Comparison of ENCODE assay signal across 27 cellular contexts in the genomic region with DNA sequence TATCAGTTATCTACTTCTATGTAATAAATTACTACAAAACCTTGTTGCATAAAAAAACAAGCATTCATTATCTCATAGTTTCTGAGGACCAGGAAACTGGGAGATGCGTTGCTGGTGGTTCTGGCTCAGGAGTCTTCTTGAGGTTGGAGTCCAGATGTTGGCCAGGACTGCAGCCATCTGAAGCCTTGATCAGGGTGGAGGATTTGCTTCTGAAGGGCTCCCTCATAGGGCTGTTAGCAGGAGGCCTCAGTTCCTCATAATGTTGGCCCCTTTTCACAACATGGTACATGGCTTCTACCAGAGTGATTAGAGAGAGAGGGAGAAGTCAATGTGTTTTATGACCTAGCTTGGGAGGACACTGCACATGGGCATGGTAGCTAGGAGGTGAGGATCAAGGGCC.
DNase-seq lines count a peak whose midpoint lies in the region; ATAC-seq, FAIRE-seq and TF ChIP-seq lines count a peak whose summit lies in the region.
"Had no signal": no experiment of that assay in that cellular context is flagged by ENCODE, and none has a peak within 500 bp of the region (broad histone marks: within the 10 kb centered on the region; RNA-seq: fewer than 3 reads in every experiment).

No MANE protein-coding gene starts in this region.

- peaks cover 7% of the 10 kb centered on the region for H3K27me3 Mint-ChIP-seq in endodermal cell (ENCODE audit: insufficient read depth)
- peaks cover 9% of the 10 kb centered on the region for H3K27me3 Mint-ChIP-seq in activated CD4-positive, alpha-beta T cell treated with anti-CD3 and anti-CD28 coated beads for 36 hours

- CTCF ChIA-PET in activated CD4-positive, alpha-beta T cell treated with anti-CD3 and anti-CD28 coated beads for 36 hours (lab: Charles Lee), result interaction anchor here (0.7 kb wide), 1 partner anchor 117 kb away, joined by 3 read pairs; no protein-coding TSS in a partner anchor

- TF ChIP-seq CTCF in endodermal cell (conservative IDR thresholded peaks at IDR 0.05), result no peak

- DNase-seq in GM12892 (ENCODE audit: insufficient read length), result no peak
- DNase-seq in MV-4-11 (lab: John Stamatoyannopoulos, UW), result peak; percentile 43
- DNase-seq in endodermal cell, result peak; percentile 19
- DNase-seq in iPS-NIHi11 (ENCODE audit: low spot score), result no peak
- DNase-seq in hypothalamus (lab: John Stamatoyannopoulos, UW), result no peak
- DNase-seq in activated CD4-positive, alpha-beta T cell treated with anti-CD3 and anti-CD28 coated beads for 36 hours, result no peak
- no peak for DNase-seq in NCI-H2081 treated with DMSO at 0.1 percent for 48 hours (lab: John Stamatoyannopoulos, UW)
- DNase-seq: CD4-positive, CD25-positive, alpha-beta regulatory T cell; DMS153; DND-41; GM23248; H9; NCI-H1105; NCI-H1436 treated with DMSO at 0.1 percent for 48 hours; NCI-H187 treated with DMSO at 0.1 percent for 48 hours; NCI-H2107; NCI-H446; NCI-H524 treated with DMSO at 0.1 percent for 48 hours; NCI-H774; PC-9; Right ventricle myocardium superior; RPMI8226; T-helper 1 cell had no signal

- no peaks in the 10 kb centered on the region for H3K4me1 ChIP-seq in endodermal cell (ENCODE audit: control insufficient read depth, insufficient read depth, low read length)

- H3K36me3 Mint-ChIP-seq in endodermal cell (ENCODE audit: low read depth), result peaks cover 2% of the 10 kb centered on the region
- H3K36me3 Mint-ChIP-seq in activated CD4-positive, alpha-beta T cell treated with anti-CD3 and anti-CD28 coated beads for 36 hours (ENCODE audit: low read depth), result no peaks in the 10 kb centered on the region
- H3K36me3 Mint-ChIP-seq: CD4-positive, CD25-positive, alpha-beta regulatory T cell had no signal

- peak; percentile 27 for FAIRE-seq in GM12892 (lab: Jason Lieb, UNC)
- FAIRE-seq: A204.1, GM19239 had no signal

- no peak overlapping the region for H3K4me3 ChIP-seq in endodermal cell (ENCODE audit: low read length)
- H3K4me3 ChIP-seq: BLaER1, GM23248, PC-9 had no signal

- POLR2A ChIA-PET in activated CD4-positive, alpha-beta T cell treated with anti-CD3 and anti-CD28 coated beads for 36 hours (lab: Charles Lee), result no interaction called here

- peaks cover 9% of the 10 kb centered on the region for H3K9me3 Mint-ChIP-seq in endodermal cell
- H3K9me3 Mint-ChIP-seq in activated CD4-positive, alpha-beta T cell treated with anti-CD3 and anti-CD28 coated beads for 36 hours (ENCODE audit: low read depth), result no peaks in the 10 kb centered on the region

- no peaks in the 10 kb centered on the region for H3K36me3 ChIP-seq in endodermal cell (ENCODE audit: control insufficient read depth, insufficient read depth, low read length)
- H3K36me3 ChIP-seq: BLaER1 had no signal

- H3K9me3 ChIP-seq in endodermal cell (ENCODE audit: control insufficient read depth, low read length), result peaks cover 4% of the 10 kb centered on the region

- intact Hi-C loops in activated CD4-positive, alpha-beta T cell treated with anti-CD3 and anti-CD28 coated beads for 36 hours (cut with DNase I, micrococcal nuclease), result no loop called here

- no peak for TF ChIP-seq POLR2A in GM12892 (IDR thresholded peaks at IDR 0.05; ENCODE audit: low read depth, low read length)

- peak; percentile 38 for ATAC-seq in GM21390 (IDR thresholded peaks at IDR 0.05; ENCODE audit: unreplicated experiment)
- ATAC-seq in activated CD4-positive, alpha-beta T cell treated with anti-CD3 and anti-CD28 coated beads for 36 hours, result no peak

- 96 to 100% methylated on average over 1 of the region's 1 CpG for WGBS in endodermal cell (ENCODE audit: insufficient coverage in 1 of 2, insufficient read length in 1 of 2), 2 experiments

- peaks cover 10% of the 10 kb centered on the region for H3K4me1 Mint-ChIP-seq in endodermal cell
- peaks cover 12% of the 10 kb centered on the region for H3K4me1 Mint-ChIP-seq in activated CD4-positive, alpha-beta T cell treated with anti-CD3 and anti-CD28 coated beads for 36 hours

- no peak overlapping the region for H3K4me3 Mint-ChIP-seq in endodermal cell
- no peak overlapping the region for H3K4me3 Mint-ChIP-seq in activated CD4-positive, alpha-beta T cell treated with anti-CD3 and anti-CD28 coated beads for 36 hours
- H3K4me3 Mint-ChIP-seq: CD4-positive, CD25-positive, alpha-beta regulatory T cell; H9 had no signal

- no peak overlapping the region for H3K27ac Mint-ChIP-seq in endodermal cell
- no peak overlapping the region for H3K27ac Mint-ChIP-seq in activated CD4-positive, alpha-beta T cell treated with anti-CD3 and anti-CD28 coated beads for 36 hours
- H3K27ac Mint-ChIP-seq: CD4-positive, CD25-positive, alpha-beta regulatory T cell; H9 had no signal

- no peak overlapping the region for H3K9ac ChIP-seq in endodermal cell (ENCODE audit: extremely low read depth, low read length, poor library complexity, severe bottlenecking)
- H3K9ac ChIP-seq: BLaER1, GM23248 had no signal

- H3K27ac ChIP-seq in endodermal cell (ENCODE audit: low read depth, low read length), result no peak overlapping the region
- H3K27ac ChIP-seq: BLaER1, GM23248, PC-9 had no signal

- no peaks in the 10 kb centered on the region for H3K27me3 ChIP-seq in endodermal cell (ENCODE audit: control insufficient read depth, insufficient read depth, low read length, poor library complexity, severe bottlenecking)
- H3K27me3 ChIP-seq: BLaER1 had no signal

Comparison
In these comparisons a context has a peak if more than half of its experiments do, and no peak if none do; other contexts are left out.
1. DNase-seq: peak in MV-4-11 (single experiment) and endodermal cell (single experiment); none in GM12892 (single experiment), iPS-NIHi11 (single experiment), hypothalamus (0 of 51), activated CD4-positive, alpha-beta T cell treated with anti-CD3 and anti-CD28 coated beads for 36 hours (single experiment) and NCI-H2081 treated with DMSO at 0.1 percent for 48 hours (single experiment).